ENCODE assay signal across 8 cellular contexts in genomic region chr17:76382803-76383644, GRCh38. TPM values are rescaled to one million over a fixed set of nuclear protein-coding genes. Genes with fewer than 3 reads are reported as not detected.
DNase-seq lines count a peak whose midpoint lies in the region; ATAC-seq and TF ChIP-seq lines count a peak whose summit lies in the region.

No MANE protein-coding gene starts in this region.

- ATAC-seq in PC-3 = peak; percentile 29
- ATAC-seq in left cardiac atrium = peak; percentile 25 to 47
- ATAC-seq in HG02610 (IDR thresholded peaks at IDR 0.05; ENCODE audit: unreplicated experiment) = no peak
- no peak for ATAC-seq in HG03457 (IDR thresholded peaks at IDR 0.05; ENCODE audit: unreplicated experiment)

- H4K20me1 ChIP-seq in PC-3 (ENCODE audit: low read length) = no peaks in the 10 kb centered on the region

- H3F3A ChIP-seq in PC-3 (ENCODE audit: low read length, unreplicated experiment) = no peaks in the 10 kb centered on the region

- H3K27ac ChIP-seq in ACC112 (ENCODE audit: low read depth, low read length) (peak overlapping the region; percentile 95), PC-3 (ENCODE audit: low read length) (peak overlapping the region; percentile 25; the same call in 1 of the 2 replicates), sigmoid colon (peak overlapping the region; percentile 75 to 86 (median 76))

- intact Hi-C loops in PC-3 (cut with micrococcal nuclease) = no loop called here
- intact Hi-C loops in left cardiac atrium (cut with DNase I) = no loop called here
- intact Hi-C loops in sigmoid colon (cut with DNase I) = no loop called here

- H3K36me3 Mint-ChIP-seq in activated naive CD4-positive, alpha-beta T cell treated with anti-CD3 and anti-CD28 coated beads, Interleukin-2, amount 50 U/mL, for 24 hours = no peaks in the 10 kb centered on the region

- H3K4me2 ChIP-seq in PC-3 (ENCODE audit: low read length) = peak overlapping the region; percentile 100

- no peaks in the 10 kb centered on the region for H3K9me2 ChIP-seq in PC-3 (replicated peaks; ENCODE audit: low read length)

- H3K36me3 ChIP-seq in ACC112 (ENCODE audit: insufficient read depth, low read length) (peaks cover 9% of the 10 kb centered on the region; the same call in 1 of the 2 replicates), PC-3 (ENCODE audit: low read depth, low read length) (no peaks in the 10 kb centered on the region), sigmoid colon (no peaks in the 10 kb centered on the region)

- CTCF ChIA-PET in PC-3 (lab: Charles Lee) = interaction anchor here (1.2 kb wide), 1 partner anchor 13 kb away, joined by 10 read pairs; no protein-coding TSS in a partner anchor

- no peak for TF ChIP-seq EP300 in sigmoid colon (IDR thresholded peaks at IDR 0.05)

- TF ChIP-seq CTCF in PC-3 (conservative IDR thresholded peaks at IDR 0.05; ENCODE audit: low read depth, low read length) (no peak), sigmoid colon (IDR thresholded peaks at IDR 0.05) (no peak)

- no peaks in the 10 kb centered on the region for H3K9me3 ChIP-seq in PC-3 (ENCODE audit: low read length)
- no peaks in the 10 kb centered on the region for H3K9me3 ChIP-seq in sigmoid colon

- peak overlapping the region; percentile 84 for H3K9ac ChIP-seq in PC-3 (ENCODE audit: low read length)

- peak overlapping the region; percentile 91 for H3K27ac Mint-ChIP-seq in activated naive CD4-positive, alpha-beta T cell treated with anti-CD3 and anti-CD28 coated beads, Interleukin-2, amount 50 U/mL, for 24 hours

- peak overlapping the region; percentile 92 for H3K4me3 Mint-ChIP-seq in activated naive CD4-positive, alpha-beta T cell treated with anti-CD3 and anti-CD28 coated beads, Interleukin-2, amount 50 U/mL, for 24 hours

- TF ChIP-seq POLR2A in sigmoid colon (IDR thresholded peaks at IDR 0.05) = no peak

- DNase-seq in GM19240 (ENCODE audit: insufficient read length, low spot score) (peak; percentile 36), PC-3 (peak; percentile 66), left cardiac atrium (peak; percentile 77), sigmoid colon (no peak)

- no TSS peak for BruUV-seq in PC-3 (replicated peaks; lab: Mats Ljungman, UMichigan)

- H3K9me3 Mint-ChIP-seq in activated naive CD4-positive, alpha-beta T cell treated with anti-CD3 and anti-CD28 coated beads, Interleukin-2, amount 50 U/mL, for 24 hours = no peaks in the 10 kb centered on the region

- WGBS in sigmoid colon, 2 donors = 1% methylated on average over 87 of the region's 87 CpGs

- H3K4me1 ChIP-seq in ACC112 (ENCODE audit: control insufficient read depth, insufficient read depth, low read length, unreplicated experiment) = peaks cover 21% of the 10 kb centered on the region
- H3K4me1 ChIP-seq in PC-3 (ENCODE audit: insufficient read depth, low read length) = peaks cover 21% of the 10 kb centered on the region
- H3K4me1 ChIP-seq in sigmoid colon = peaks cover 0 to 46% (median 44%) of the 10 kb centered on the region in 4 donors

- peak overlapping the region; percentile 85 for H3K4me3 ChIP-seq in ACC112 (ENCODE audit: low read depth, low read length)
- H3K4me3 ChIP-seq in PC-3 (ENCODE audit: low read length) = peak overlapping the region; percentile 73
- peak overlapping the region; percentile 32 to 62 (median 55) for H3K4me3 ChIP-seq in sigmoid colon

- H2AFZ ChIP-seq in ACC112 (ENCODE audit: low read length, unreplicated experiment) (no peak overlapping the region), PC-3 (ENCODE audit: low read length) (peak overlapping the region; percentile 84)

- H3K4me1 Mint-ChIP-seq in activated naive CD4-positive, alpha-beta T cell treated with anti-CD3 and anti-CD28 coated beads, Interleukin-2, amount 50 U/mL, for 24 hours = peaks cover 14% of the 10 kb centered on the region

- H3K79me2 ChIP-seq in ACC112 (ENCODE audit: control insufficient read depth, insufficient read depth, low read length, unreplicated experiment) (peaks cover 40% of the 10 kb centered on the region), PC-3 (ENCODE audit: low read length) (peaks cover 11% of the 10 kb centered on the region)

- POLR2A ChIA-PET in PC-3 (lab: Charles Lee; ENCODE audit: unreplicated experiment) = interaction anchor here (0.7 to 1.1 kb wide), 3 partner anchors 9 to 505 kb away, joined by 3 to 5 read pairs (median 3); partner anchors contain the start of gene PRPSAP1

- H3K27me3 ChIP-seq in ACC112 (ENCODE audit: insufficient read depth, low read length) = no peaks in the 10 kb centered on the region
- H3K27me3 ChIP-seq in PC-3 (ENCODE audit: low read length) = no peaks in the 10 kb centered on the region
- H3K27me3 ChIP-seq in sigmoid colon = peaks cover 7 to 32% (median 14%) of the 10 kb centered on the region in 3 donors

- no peaks in the 10 kb centered on the region for H3K27me3 Mint-ChIP-seq in activated naive CD4-positive, alpha-beta T cell treated with anti-CD3 and anti-CD28 coated beads, Interleukin-2, amount 50 U/mL, for 24 hours

RNA-seq across cellular contexts. Expression of gene SPHK1, which starts 1.4 kb away (rescaled TPM):
- total RNA-seq in PC-3 (2014; rRNA removed) (54.2 and 59.7 TPM in 2 replicates), left cardiac atrium (10 to 100 TPM in 1 of 2 donors, 1 to 10 TPM in 1; 4.8 to 27.9 TPM), sigmoid colon (1 to 10 TPM; 5.4 to 8.3 (median 7.7) TPM)
- polyA plus RNA-seq in sigmoid colon = 1 to 10 TPM; 5.4 to 9.7 (median 5.5) TPM

RNA-seq across cellular contexts. Expression of gene PRPSAP1, which starts 29.3 kb away (rescaled TPM):
- 43.9 and 47.8 TPM in 2 replicates for total RNA-seq in PC-3 (2014; rRNA removed)
- total RNA-seq in left cardiac atrium = 10 to 100 TPM; 38.9 to 39.3 TPM
- 10 to 100 TPM; 39.0 to 70.3 (median 42.3) TPM for total RNA-seq in sigmoid colon
- 10 to 100 TPM; 34.7 to 51.7 (median 35.1) TPM for polyA plus RNA-seq in sigmoid colon

Comparison
In these comparisons a context has a peak if more than half of its experiments do, and no peak if none do; other contexts are left out.
1. H3K27ac ChIP-seq: peak in every context shown above with its lines; median percentile 95 in ACC112; 76 in sigmoid colon; 25 in PC-3.
2. ATAC-seq: peak in PC-3 (single experiment) and left cardiac atrium (2 of 2); none in HG02610 (single experiment) and HG03457 (single experiment).
3. Peak in every context shown above with its lines, with median percentiles within 50 percentile points of each other: H3K4me3 ChIP-seq.